38 cellular contexts compared by ENCODE assay signal in the genomic region with DNA sequence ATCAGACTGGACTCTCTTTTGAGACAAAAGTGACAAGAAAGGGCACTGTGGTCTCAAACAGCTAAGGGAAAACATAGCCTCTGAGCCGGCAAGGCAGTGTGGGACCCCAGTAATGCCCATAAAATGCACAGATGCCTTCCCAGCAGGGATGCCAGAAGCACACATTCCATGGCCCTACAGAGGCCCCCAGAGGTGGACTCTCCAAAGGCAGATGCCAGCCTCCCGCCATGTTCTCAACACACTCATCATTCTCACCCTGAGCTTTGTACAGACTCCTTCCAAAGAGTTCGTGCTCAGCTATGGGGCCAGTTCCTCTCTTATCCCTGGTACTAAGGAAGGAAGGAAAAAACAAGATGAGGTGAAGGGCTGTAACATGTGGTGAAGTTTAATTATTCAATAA.
"Had no signal": no experiment of that assay in that cellular context is flagged by ENCODE, and none has a peak within 500 bp of the region (broad histone marks: within the 10 kb centered on the region; RNA-seq: fewer than 3 reads in every experiment).

No MANE protein-coding gene starts in this region.

- DNase-seq: activated B cell treated with CpG ODN at 0.5 μM for 24 hours; activated CD4-positive, alpha-beta T cell treated with anti-CD3 and anti-CD28 coated beads for 4 hours; activated CD4-positive, alpha-beta T cell treated with anti-CD3 and anti-CD28 coated beads, Interleukin-2, amount 10 ng/mL, durations not matched to agents 24 days and 14 days; activated CD4-positive, alpha-beta T cell treated with anti-CD3 and anti-CD28 coated beads, Interleukin-2, amount 50 U/mL, for 1 hour; activated CD4-positive, alpha-beta T cell treated with anti-CD3 and anti-CD28 coated beads, Interleukin-2, amount 50 U/mL, for 4 hours; activated CD4-positive, CD25-positive, alpha-beta regulatory T cell treated with anti-CD3 and anti-CD28 coated beads, Interleukin-2, amount 50 U/mL, for 72 hours; activated CD8-positive, alpha-beta memory T cell treated with anti-CD3 and anti-CD28 coated beads, Interleukin-2, amount 50 U/mL, for 4 hours; activated effector memory CD4-positive, alpha-beta T cell treated with anti-CD3 and anti-CD28 coated beads, Interleukin-2, amount 50 U/mL, for 16 hours; activated gamma-delta T cell treated with Interleukin-2 at 50 U/mL for 16 hours; activated naive CD4-positive, alpha-beta T cell; activated naive CD4-positive, alpha-beta T cell treated with anti-CD3 and anti-CD28 coated beads for 36 hours; activated naive CD4-positive, alpha-beta T cell treated with anti-CD3 and anti-CD28 coated beads, Interleukin-2, amount 50 U/mL, for 16 hours; activated naive CD8-positive, alpha-beta T cell treated with anti-CD3 and anti-CD28 coated beads, Interleukin-2, amount 10 ng/mL, durations not matched to agents 7 days and 5 days; activated naive CD8-positive, alpha-beta T cell treated with anti-CD3 and anti-CD28 coated beads, Interleukin-2, amount 50 U/mL, for 24 hours; activated T-cell treated with anti-CD3 and anti-CD28 coated beads for 4 hours; activated T-cell treated with anti-CD3 and anti-CD28 coated beads, Interleukin-2, amount 50 U/mL, for 1 hour; activated T-cell treated with anti-CD3 and anti-CD28 coated beads, Interleukin-2, amount 50 U/mL, for 4 hours; activated T-cell treated with anti-CD3 and anti-CD28 coated beads, Interleukin-2, amount 50 U/mL, for 72 hours; amygdala; anterior cingulate cortex; body of pancreas; brain microvascular endothelial cell; central memory CD4-positive, alpha-beta T cell; SW 1271; T-helper 1 cell; T-helper 2 cell; T-helper 9 cell had no signal

- H3K4me3 ChIP-seq: body of pancreas, breast epithelium had no signal

- H3K4me1 ChIP-seq: body of pancreas, breast epithelium had no signal

- H3K27me3 Mint-ChIP-seq: activated B cell treated with CpG ODN at 0.5 μM for 24 hours; activated CD4-positive, alpha-beta memory T cell treated with anti-CD3 and anti-CD28 coated beads for 36 hours; activated CD4-positive, alpha-beta T cell treated with anti-CD3 and anti-CD28 coated beads, Interleukin-2, amount 10 ng/mL, durations not matched to agents 24 days and 14 days; activated CD8-positive, alpha-beta T cell treated with anti-CD3 and anti-CD28 coated beads for 36 hours; activated naive CD8-positive, alpha-beta T cell treated with anti-CD3 and anti-CD28 coated beads, Interleukin-2, amount 10 ng/mL, durations not matched to agents 7 days and 5 days; activated naive CD8-positive, alpha-beta T cell treated with anti-CD3 and anti-CD28 coated beads, Interleukin-2, amount 50 U/mL, for 24 hours; activated T-helper 17 cell treated with anti-CD3 and anti-CD28 coated beads, Interleukin-2, amount 50 U/mL, for 72 hours had no signal

- H3K4me3 Mint-ChIP-seq: activated B cell treated with CpG ODN at 0.5 μM for 24 hours; activated CD4-positive, alpha-beta memory T cell treated with anti-CD3 and anti-CD28 coated beads for 36 hours; activated CD4-positive, alpha-beta T cell treated with anti-CD3 and anti-CD28 coated beads, Interleukin-2, amount 10 ng/mL, durations not matched to agents 24 days and 14 days; activated CD8-positive, alpha-beta T cell treated with anti-CD3 and anti-CD28 coated beads for 36 hours; activated naive CD4-positive, alpha-beta T cell treated with anti-CD3 and anti-CD28 coated beads for 36 hours; activated naive CD8-positive, alpha-beta T cell treated with anti-CD3 and anti-CD28 coated beads, Interleukin-2, amount 10 ng/mL, durations not matched to agents 7 days and 5 days; activated naive CD8-positive, alpha-beta T cell treated with anti-CD3 and anti-CD28 coated beads, Interleukin-2, amount 50 U/mL, for 24 hours; activated T-cell treated with anti-CD3 and anti-CD28 coated beads, Interleukin-2, amount 50 U/mL, for 4 hours; activated T-cell treated with anti-CD3 and anti-CD28 coated beads, Interleukin-2, amount 50 U/mL, for 72 hours; activated T-helper 1 cell treated with anti-CD3 and anti-CD28 coated beads, Interleukin-12 subunit alpha, Interleukin-12 subunit beta, Interleukin-2, Interleukin-4 antibody, amounts not matched to agents 30 ng/mL and 10 ng/mL and 1 ng/mL, durations not matched to agents 14 hours and 24 hours and 36 hours; activated T-helper 17 cell treated with anti-CD3 and anti-CD28 coated beads, Interleukin-2, amount 50 U/mL, for 72 hours; T-helper 1 cell treated with Interleukin-12 subunit alpha and Interleukin-12 subunit beta and Interleukin-4 antibody, amounts not matched to agents 30 μg/mL and 1 μg/mL, for 36 hours; T-helper 2 cell treated with Interferon-gamma antibody and Interleukin-4, amounts not matched to agents 5 μg/mL and 100 μg/mL, for 36 hours had no signal

- H3K9me3 Mint-ChIP-seq: activated B cell treated with CpG ODN at 0.5 μM for 24 hours; activated CD4-positive, alpha-beta memory T cell treated with anti-CD3 and anti-CD28 coated beads for 36 hours; activated CD4-positive, alpha-beta T cell treated with anti-CD3 and anti-CD28 coated beads, Interleukin-2, amount 10 ng/mL, durations not matched to agents 24 days and 14 days; activated naive CD4-positive, alpha-beta T cell treated with anti-CD3 and anti-CD28 coated beads for 36 hours; activated naive CD4-positive, alpha-beta T cell treated with anti-CD3 and anti-CD28 coated beads, Interleukin-2, amount 50 U/mL, for 72 hours; activated naive CD8-positive, alpha-beta T cell treated with anti-CD3 and anti-CD28 coated beads, Interleukin-2, amount 10 ng/mL, durations not matched to agents 7 days and 5 days; activated naive CD8-positive, alpha-beta T cell treated with anti-CD3 and anti-CD28 coated beads, Interleukin-2, amount 50 U/mL, for 24 hours; activated T-cell treated with anti-CD3 and anti-CD28 coated beads, Interleukin-2, amount 50 U/mL, for 4 hours; activated T-cell treated with anti-CD3 and anti-CD28 coated beads, Interleukin-2, amount 50 U/mL, for 72 hours; activated T-helper 1 cell treated with anti-CD3 and anti-CD28 coated beads, Interleukin-12 subunit alpha, Interleukin-12 subunit beta, Interleukin-2, Interleukin-4 antibody, amounts not matched to agents 30 ng/mL and 10 ng/mL and 1 ng/mL, durations not matched to agents 14 hours and 24 hours and 36 hours; activated T-helper 17 cell treated with anti-CD3 and anti-CD28 coated beads, Interleukin-2, amount 50 U/mL, for 72 hours; T-helper 1 cell treated with Interleukin-12 subunit alpha and Interleukin-12 subunit beta and Interleukin-4 antibody, amounts not matched to agents 30 μg/mL and 1 μg/mL, for 36 hours; T-helper 2 cell treated with Interferon-gamma antibody and Interleukin-4, amounts not matched to agents 5 μg/mL and 100 μg/mL, for 36 hours had no signal

- H3K27me3 ChIP-seq: body of pancreas, brain microvascular endothelial cell, breast epithelium had no signal

- H3K9me3 ChIP-seq: body of pancreas, breast epithelium had no signal

- FAIRE-seq: astrocyte, TTC549 had no signal

- H3K27ac Mint-ChIP-seq: activated B cell treated with CpG ODN at 0.5 μM for 24 hours; activated CD4-positive, alpha-beta memory T cell treated with anti-CD3 and anti-CD28 coated beads for 36 hours; activated CD4-positive, alpha-beta T cell treated with anti-CD3 and anti-CD28 coated beads, Interleukin-2, amount 10 ng/mL, durations not matched to agents 24 days and 14 days; activated CD8-positive, alpha-beta T cell treated with anti-CD3 and anti-CD28 coated beads for 36 hours; activated naive CD4-positive, alpha-beta T cell treated with anti-CD3 and anti-CD28 coated beads for 36 hours; activated naive CD4-positive, alpha-beta T cell treated with anti-CD3 and anti-CD28 coated beads, Interleukin-2, amount 50 U/mL, for 72 hours; activated naive CD8-positive, alpha-beta T cell treated with anti-CD3 and anti-CD28 coated beads, Interleukin-2, amount 10 ng/mL, durations not matched to agents 7 days and 5 days; activated naive CD8-positive, alpha-beta T cell treated with anti-CD3 and anti-CD28 coated beads, Interleukin-2, amount 50 U/mL, for 24 hours; activated T-cell treated with anti-CD3 and anti-CD28 coated beads, Interleukin-2, amount 50 U/mL, for 72 hours; activated T-helper 1 cell treated with anti-CD3 and anti-CD28 coated beads, Interleukin-12 subunit alpha, Interleukin-12 subunit beta, Interleukin-2, Interleukin-4 antibody, amounts not matched to agents 30 ng/mL and 10 ng/mL and 1 ng/mL, durations not matched to agents 14 hours and 24 hours and 36 hours; activated T-helper 17 cell treated with anti-CD3 and anti-CD28 coated beads, Interleukin-2, amount 50 U/mL, for 72 hours; T-helper 1 cell treated with Interleukin-12 subunit alpha and Interleukin-12 subunit beta and Interleukin-4 antibody, amounts not matched to agents 30 μg/mL and 1 μg/mL, for 36 hours; T-helper 2 cell treated with Interferon-gamma antibody and Interleukin-4, amounts not matched to agents 5 μg/mL and 100 μg/mL, for 36 hours had no signal

- H3K36me3 Mint-ChIP-seq: activated CD4-positive, alpha-beta memory T cell treated with anti-CD3 and anti-CD28 coated beads for 36 hours; activated naive CD4-positive, alpha-beta T cell treated with anti-CD3 and anti-CD28 coated beads, Interleukin-2, amount 50 U/mL, for 72 hours; activated naive CD8-positive, alpha-beta T cell treated with anti-CD3 and anti-CD28 coated beads, Interleukin-2, amount 10 ng/mL, durations not matched to agents 7 days and 5 days had no signal

- H3K36me3 ChIP-seq: brain microvascular endothelial cell, breast epithelium had no signal

- H3K27ac ChIP-seq: body of pancreas, brain microvascular endothelial cell, breast epithelium, VCaP had no signal
